Comparison of ENCODE assay signal across 24 cellular contexts in the genomic region with DNA sequence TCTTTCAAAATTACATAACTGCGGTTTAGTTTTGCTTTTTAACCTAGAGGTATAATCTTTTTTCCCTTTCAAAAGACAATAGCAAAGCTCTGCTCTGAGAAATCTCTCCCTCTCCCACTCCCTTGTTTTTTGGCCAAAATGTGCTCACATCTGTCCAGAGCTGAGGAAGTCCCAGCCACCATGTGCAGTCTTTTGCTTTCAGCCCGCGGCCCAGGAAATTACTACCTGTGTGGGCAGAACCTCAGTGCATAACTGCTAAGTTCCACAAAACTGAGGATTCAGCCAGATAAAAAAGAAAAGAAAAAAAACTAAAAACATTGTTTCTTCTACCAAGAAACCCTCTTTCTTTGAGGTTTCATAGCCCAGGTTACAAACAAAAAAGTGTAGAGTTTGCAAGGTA.
"Had no signal": no experiment of that assay in that cellular context is flagged by ENCODE, and none has a peak within 500 bp of the region (broad histone marks: within the 10 kb centered on the region; RNA-seq: fewer than 3 reads in every experiment).

No MANE protein-coding gene starts in this region.

- ATAC-seq: gastrocnemius medialis; heart right ventricle; left colon; left ventricle myocardium superior; pancreas; psoas muscle; right lobe of liver; stimulated activated effector memory CD8-positive, alpha-beta T cell treated with anti-CD3 and anti-CD28 coated beads, Interleukin-12 subunit alpha, Interleukin-12 subunit beta, amount 100 ng/mL, for 72 hours; stimulated activated naive CD8-positive, alpha-beta T cell treated with anti-CD3 and anti-CD28 coated beads, Interleukin-15, Interleukin-2, amounts not matched to agents 100 U/mL and 50 U/mL, for 24 hours had no signal

- H3K36me3 ChIP-seq: gastrocnemius medialis, heart right ventricle, pancreas, right lobe of liver, suprapubic skin, tibial artery had no signal

- H3K4me1 ChIP-seq: gastrocnemius medialis, pancreas, psoas muscle, right lobe of liver, suprapubic skin, tibial artery had no signal

- H3K27ac ChIP-seq: coronary artery, gastrocnemius medialis, heart right ventricle, pancreas, psoas muscle, right lobe of liver, suprapubic skin, tibial artery had no signal

- H3K9me3 ChIP-seq: gastrocnemius medialis, heart right ventricle, pancreas, psoas muscle, right lobe of liver, suprapubic skin, tibial artery had no signal

- H3K4me3 ChIP-seq: coronary artery, gastrocnemius medialis, heart right ventricle, lung, pancreas, psoas muscle, right lobe of liver, suprapubic skin, tibial artery had no signal

- H3K27me3 ChIP-seq: gastrocnemius medialis, heart right ventricle, pancreas, right lobe of liver, suprapubic skin, tibial artery had no signal

- DNase-seq: effector CD4-positive, alpha-beta T cell; endodermal cell; erythroblast; gastrocnemius medialis; heart right ventricle; immature natural killer cell; kidney; left colon; left ventricle myocardium superior; mesendoderm; naive B cell; occipital lobe; psoas muscle; retina; right lobe of liver; stimulated activated CD4-positive, alpha-beta T cell treated with anti-CD3 and anti-CD28 coated beads, Interleukin-4, amount 100 ng/mL, for 1 hour; stimulated activated CD8-positive, alpha-beta memory T cell treated with anti-CD3 and anti-CD28 coated beads, Interleukin-4, amount 100 ng/mL, for 48 hours; stimulated activated naive CD8-positive, alpha-beta T cell treated with anti-CD3 and anti-CD28 coated beads, Interleukin-15, Interleukin-2, amounts not matched to agents 100 U/mL and 50 U/mL, for 24 hours; tibial artery had no signal
